9 cellular contexts compared by ENCODE assay signal in the genomic region with DNA sequence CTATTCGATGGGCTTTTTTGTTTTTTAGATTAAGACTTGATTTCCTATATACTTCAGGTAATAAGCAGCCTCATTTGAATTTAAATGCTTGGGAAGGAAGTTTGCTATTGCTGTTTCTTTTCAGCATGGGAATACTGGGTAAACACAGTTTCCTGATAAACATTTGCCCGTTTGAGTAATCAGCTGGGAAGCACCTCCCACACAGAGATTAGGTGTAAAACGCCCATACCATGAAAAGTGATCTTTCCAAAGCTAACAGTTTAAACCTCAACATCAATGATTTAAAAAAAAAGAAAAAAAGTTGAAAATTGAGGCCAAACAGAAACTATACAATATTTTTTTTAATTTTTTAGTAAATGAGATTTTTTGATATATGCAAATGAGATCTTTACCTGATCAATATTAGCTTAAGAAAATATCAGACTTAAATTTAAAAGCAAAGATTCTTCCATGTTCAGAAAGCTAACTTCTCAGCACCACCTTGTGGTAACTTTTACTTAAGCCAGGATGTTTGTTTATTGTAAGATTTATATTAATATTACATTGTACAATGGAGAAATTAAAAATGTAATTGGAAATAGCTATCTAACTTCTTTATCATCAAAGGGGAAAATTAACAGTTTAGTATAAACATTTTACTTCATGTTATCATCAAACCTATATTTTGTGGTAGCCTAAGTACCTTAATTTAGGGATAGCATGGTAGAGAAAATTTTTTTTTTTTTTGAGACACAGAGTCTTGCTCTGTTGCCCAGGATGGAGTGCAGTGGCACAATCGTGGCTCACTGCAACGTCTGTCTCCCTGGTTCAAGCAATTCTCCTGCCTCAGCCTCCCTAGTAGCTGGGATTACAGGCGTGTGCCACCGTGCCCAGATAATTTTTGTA. TPM values are rescaled to one million over a fixed set of nuclear protein-coding genes. Genes with fewer than 3 reads are reported as not detected.
A peak's percentile ranks its signal among the peaks of the same experiment; 100 is the strongest.
DNase-seq lines count a peak whose midpoint lies in the region; ATAC-seq and TF ChIP-seq lines count a peak whose summit lies in the region.
"Had no signal": no experiment of that assay in that cellular context is flagged by ENCODE, and none has a peak within 500 bp of the region (broad histone marks: within the 10 kb centered on the region; RNA-seq: fewer than 3 reads in every experiment).

No MANE protein-coding gene starts in this region.

- H3K9me3 ChIP-seq in cardiac muscle cell (ENCODE audit: low read depth) (no peaks in the 10 kb centered on the region), thyroid gland (no peaks in the 10 kb centered on the region)

- TF ChIP-seq CTCF in cardiac muscle cell (IDR thresholded peaks at IDR 0.05; ENCODE audit: low read depth, low read length) = peak; percentile 50
- peak; percentile 65 for TF ChIP-seq CTCF in fibroblast of the aortic adventitia (IDR thresholded peaks at IDR 0.05; ENCODE audit: insufficient read depth, low read length)
- peak in 4 of 6 experiments; percentile 33 to 78 (median 58) for TF ChIP-seq CTCF in thyroid gland (IDR thresholded peaks at IDR 0.05)

- H3K27me3 ChIP-seq in cardiac muscle cell (no peaks in the 10 kb centered on the region), thyroid gland (no peaks in the 10 kb centered on the region)

- DNase-seq in cardiac muscle cell (ENCODE audit: low read depth in 1 of 2, low spot score in 1 of 2) = peak in 1 of 2 donors; percentile 43
- DNase-seq in cardiac septum (ENCODE audit: low spot score) = no peak
- DNase-seq in fibroblast of the aortic adventitia (ENCODE audit: low read depth) = peak; percentile 65
- no peak for DNase-seq in thyroid gland
- DNase-seq in NCI-H1092 treated with DMSO at 0.1 percent for 48 hours (lab: John Stamatoyannopoulos, UW) = no peak
- no peak for DNase-seq in stimulated activated CD4-positive, alpha-beta T cell treated with anti-CD3 and anti-CD28 coated beads, Interleukin-4, amount 100 ng/mL, for 24 hours
- no peak for DNase-seq in NCI-H1930 (lab: John Stamatoyannopoulos, UW)

- no peak overlapping the region for H3K4me3 ChIP-seq in cardiac muscle cell
- no peak overlapping the region for H3K4me3 ChIP-seq in fibroblast of the aortic adventitia (ENCODE audit: low read depth, low read length)
- no peak overlapping the region for H3K4me3 ChIP-seq in thyroid gland (replicated peaks in 1 of 3)

- H3K4me1 ChIP-seq in cardiac muscle cell (ENCODE audit: low read depth) (no peaks in the 10 kb centered on the region), thyroid gland (peaks cover 0 to 6% of the 10 kb centered on the region in 2 donors)

- WGBS in thyroid gland, 2 donors = 50 to 52% methylated on average over 7 of the region's 7 CpGs

- H3K36me3 ChIP-seq in cardiac muscle cell = no peaks in the 10 kb centered on the region
- no peaks in the 10 kb centered on the region for H3K36me3 ChIP-seq in thyroid gland

- peak; percentile 58; the same call in 2 of the 3 replicates for ATAC-seq in SK-N-SH treated with all-trans-retinoic acid at 6 μM for 48 hours

- no peak for TF ChIP-seq POLR2A in thyroid gland (IDR thresholded peaks at IDR 0.05)

- intact Hi-C loops in cardiac septum (cut with DNase I) = no loop called here
- intact Hi-C loops in thyroid gland (cut with DNase I) = loop anchor here (5.0 kb wide), 1 partner anchor 246 kb away; no protein-coding TSS in a partner anchor

- H3K27ac ChIP-seq in cardiac muscle cell = no peak overlapping the region
- H3K27ac ChIP-seq in thyroid gland = no peak overlapping the region

TF ChIP-seq in SK-N-SH treated with all-trans-retinoic acid at 6 μM for 48 hours, 23 proteins besides CTCF, POLR2A, EP300 and RAD21:
- TF ChIP-seq BACH2 (CRISPR knock-in tag; IDR thresholded peaks at IDR 0.05; ENCODE audit: borderline replicate concordance) (no peak), SNAI2 (CRISPR knock-in tag; IDR thresholded peaks at IDR 0.05) (no peak), ESRRG (CRISPR knock-in tag; IDR thresholded peaks at IDR 0.05) (no peak), ZFP3 (CRISPR knock-in tag; IDR thresholded peaks at IDR 0.05) (no peak), TCF4 (CRISPR knock-in tag; IDR thresholded peaks at IDR 0.05; ENCODE audit: borderline replicate concordance) (no peak), ZFP30 (CRISPR knock-in tag; IDR thresholded peaks at IDR 0.05) (no peak), PPARA (CRISPR knock-in tag; IDR thresholded peaks at IDR 0.05; ENCODE audit: borderline replicate concordance) (no peak), CREB5 (CRISPR knock-in tag; IDR thresholded peaks at IDR 0.05; ENCODE audit: low read depth) (no peak)
TF ChIP-seq in SK-N-SH treated with all-trans-retinoic acid at 6 μM for 48 hours: peak in this region for 0.

RNA-seq across cellular contexts. Expression of gene F2RL2, which starts 39.8 kb away (rescaled TPM):
- 0.70 and 0.98 TPM in 2 replicates for total RNA-seq in cardiac muscle cell
- 0.32 and 3.7 TPM in 2 replicates for polyA plus RNA-seq in cardiac muscle cell
- total RNA-seq in cardiac septum = 3.4 TPM
- total RNA-seq in fibroblast of the aortic adventitia (ENCODE audit: low replicate concordance) = 9.8 and 18.6 TPM in 2 replicates
- total RNA-seq in thyroid gland = under 1 TPM; 0.13 to 0.73 (median 0.33) TPM
- total RNA-seq: T-helper 1 cell treated with Interleukin-12 subunit alpha and Interleukin-12 subunit beta and Interleukin-4 antibody, amounts not matched to agents 30 ng/mL and 1 ng/mL, for 36 hours had no signal
